12 cellular contexts compared by ENCODE assay signal in genomic region chr6:18441253-18441979, GRCh38. TPM values are rescaled to one million over a fixed set of nuclear protein-coding genes. Genes with fewer than 3 reads are reported as not detected.
DNase-seq lines count a peak whose midpoint lies in the region; ATAC-seq and TF ChIP-seq lines count a peak whose summit lies in the region.
"Had no signal": no experiment of that assay in that cellular context is flagged by ENCODE, and none has a peak within 500 bp of the region (broad histone marks: within the 10 kb centered on the region; RNA-seq: fewer than 3 reads in every experiment).

No MANE protein-coding gene starts in this region.

- intact Hi-C loops in left lung (cut with DNase I) (no loop called here), gastrocnemius medialis (cut with DNase I; ENCODE audit: low total_unique reads) (no loop called here)

- DNase-seq in D341Med (ENCODE audit: low spot score) = peak; percentile 39
- peak; percentile 21 for DNase-seq in Jurkat, Clone E6-1 (ENCODE audit: low read depth, low spot score)
- DNase-seq in left lung = no peak
- no peak for DNase-seq in gastrocnemius medialis
- DNase-seq in NAMALWA (ENCODE audit: low spot score) = no peak
- DNase-seq in NCI-H2081 (lab: John Stamatoyannopoulos, UW) = no peak
- DNase-seq: C1 segment of cervical spinal cord; CD4-positive, alpha-beta memory T cell; DMS53; H7 had no signal

- no peak overlapping the region for H3K4me3 ChIP-seq in Jurkat, Clone E6-1 (ENCODE audit: low read length)
- H3K4me3 ChIP-seq in left lung = no peak overlapping the region
- H3K4me3 ChIP-seq in gastrocnemius medialis = no peak overlapping the region
- H3K4me3 ChIP-seq: GM23338 had no signal

- H3K27me3 ChIP-seq in left lung = no peaks in the 10 kb centered on the region
- H3K27me3 ChIP-seq in gastrocnemius medialis = no peaks in the 10 kb centered on the region

- H3K36me3 ChIP-seq in left lung = peaks cover 0 to 36% of the 10 kb centered on the region in 2 donors
- no peaks in the 10 kb centered on the region for H3K36me3 ChIP-seq in gastrocnemius medialis

- TF ChIP-seq CTCF in left lung (IDR thresholded peaks at IDR 0.05) (no peak), gastrocnemius medialis (IDR thresholded peaks at IDR 0.05 in 4 of 5, conservative IDR thresholded peaks at IDR 0.05 in 1 of 5) (no peak)

- H3K4me1 ChIP-seq in left lung (peaks cover 0 to 63% of the 10 kb centered on the region in 2 donors), gastrocnemius medialis (peaks cover 55 to 67% of the 10 kb centered on the region in 2 donors)

- H3K9me3 ChIP-seq in left lung = no peaks in the 10 kb centered on the region
- H3K9me3 ChIP-seq in gastrocnemius medialis = no peaks in the 10 kb centered on the region

- in situ Hi-C loops in gastrocnemius medialis (cut with MboI; ENCODE audit: low sequenced_read_pairs in 4 of 4) = no loop called here

- peak overlapping the region in 1 of 2 donors; percentile 39 for H3K27ac ChIP-seq in left lung
- H3K27ac ChIP-seq in gastrocnemius medialis = peak overlapping the region; percentile 1 to 55 (median 34)

- ATAC-seq in left lung (peak; percentile 25), gastrocnemius medialis (peak in 1 of 2 donors; percentile 29), HG02610 (IDR thresholded peaks at IDR 0.05; ENCODE audit: unreplicated experiment) (no peak)
- ATAC-seq: GM23338 had no signal

- no peak for TF ChIP-seq POLR2A in gastrocnemius medialis (IDR thresholded peaks at IDR 0.05)

RNA-seq across cellular contexts. Expression of gene RNF144B, which starts 54.3 kb away (rescaled TPM):
- 2.2 TPM for polyA plus RNA-seq in Jurkat, Clone E6-1 (2012; ENCODE audit: insufficient read depth, insufficient read length)
- total RNA-seq in left lung = 10 to 100 TPM; 60.4 to 74.8 TPM
- 10 to 100 TPM in 3 of 4 donors, 1 to 10 TPM in 1; 8.4 to 47.0 (median 31.9) TPM for total RNA-seq in gastrocnemius medialis

Comparison
In these comparisons a context has a peak if more than half of its experiments do, and no peak if none do; other contexts are left out.
1. DNase-seq: peak in D341Med (single experiment) and Jurkat, Clone E6-1 (single experiment); none in left lung (0 of 2), gastrocnemius medialis (0 of 2), NAMALWA (single experiment) and NCI-H2081 (0 of 2).